ENCODE assay signal across 10 cellular contexts in genomic region chr12:6204533-6205143, GRCh38. TPM values are rescaled to one million over a fixed set of nuclear protein-coding genes. Genes with fewer than 3 reads are reported as not detected.
DNase-seq lines count a peak whose midpoint lies in the region; ATAC-seq and TF ChIP-seq lines count a peak whose summit lies in the region.
"Had no signal": no experiment of that assay in that cellular context is flagged by ENCODE, and none has a peak within 500 bp of the region (broad histone marks: within the 10 kb centered on the region; RNA-seq: fewer than 3 reads in every experiment).

No MANE protein-coding gene starts in this region.

- H3K4me1 Mint-ChIP-seq in activated T-cell treated with anti-CD3 and anti-CD28 coated beads, Interleukin-2, amount 50 U/mL, for 24 hours (ENCODE audit: low read depth), result peaks cover 17% of the 10 kb centered on the region

- no peaks in the 10 kb centered on the region for H3K9me3 Mint-ChIP-seq in activated T-cell treated with anti-CD3 and anti-CD28 coated beads, Interleukin-2, amount 50 U/mL, for 24 hours

- DNase-seq in Panc1 (ENCODE audit: low read depth, low spot score) (no peak), NCI-H128 (lab: John Stamatoyannopoulos, UW; ENCODE audit: unreplicated experiment) (no peak)
- no peak for DNase-seq in activated T-cell treated with anti-CD3 and anti-CD28 coated beads, Interleukin-2, amount 50 U/mL, for 24 hours
- DNase-seq: activated effector memory CD4-positive, alpha-beta T cell treated with anti-CD3 and anti-CD28 coated beads, Interleukin-2, amount 50 U/mL, for 16 hours; pancreas had no signal

- no peak for ATAC-seq in Panc1
- ATAC-seq in GM21529 (IDR thresholded peaks at IDR 0.05; ENCODE audit: unreplicated experiment), result no peak
- no peak for ATAC-seq in GM21619 (IDR thresholded peaks at IDR 0.05; ENCODE audit: unreplicated experiment)
- ATAC-seq: pancreas had no signal

- 30 to 62% methylated on average over 5 of the region's 5 CpGs for WGBS in esophagus, 2 donors

- H3K36me3 ChIP-seq in Panc1 (ENCODE audit: control insufficient read depth, insufficient read depth, low read length), result no peaks in the 10 kb centered on the region; the same call in 1 of the 2 replicates
- peaks cover 0 to 11% of the 10 kb centered on the region in 2 donors for H3K36me3 ChIP-seq in esophagus (ENCODE audit: control insufficient read depth in 2 of 2, insufficient read depth in 2 of 2, low read length in 1 of 2)
- H3K36me3 ChIP-seq in rectal smooth muscle tissue (ENCODE audit: control insufficient read depth, insufficient read depth, low read length), result no peaks in the 10 kb centered on the region
- H3K36me3 ChIP-seq: pancreas had no signal

- intact Hi-C loops in Panc1 (cut with micrococcal nuclease; ENCODE audit: unreplicated experiment), result no loop called here

- POLR2A ChIA-PET in Panc1 (lab: Charles Lee), result no interaction called here

- no peak overlapping the region for H3K4me3 Mint-ChIP-seq in activated T-cell treated with anti-CD3 and anti-CD28 coated beads, Interleukin-2, amount 50 U/mL, for 24 hours

- peaks cover 45% of the 10 kb centered on the region for H3K27me3 Mint-ChIP-seq in activated T-cell treated with anti-CD3 and anti-CD28 coated beads, Interleukin-2, amount 50 U/mL, for 24 hours

- H3K27ac Mint-ChIP-seq in activated T-cell treated with anti-CD3 and anti-CD28 coated beads, Interleukin-2, amount 50 U/mL, for 24 hours, result no peak overlapping the region

- BruUV-seq in Panc1 (replicated peaks; lab: Mats Ljungman, UMichigan), result no TSS peak

- TF ChIP-seq CTCF in GM12872 (IDR thresholded peaks at IDR 0.05; ENCODE audit: insufficient read depth, low read depth, low read length) (0 out of 3 replicates have a peak, but pooled peaks have one; percentile 13), Panc1 (IDR thresholded peaks at IDR 0.05) (no peak)

- H3K4me3 ChIP-seq in Panc1 (ENCODE audit: low read depth in 2 of 2, low read length in 2 of 2) (no peak overlapping the region), esophagus (ENCODE audit: low read depth in 1 of 2, low read length in 2 of 2) (peak overlapping the region in 1 of 2 donors; percentile 10), rectal smooth muscle tissue (ENCODE audit: low read length) (peak overlapping the region; percentile 14)
- H3K4me3 ChIP-seq: pancreas had no signal

- H3K4me1 ChIP-seq in Panc1 (ENCODE audit: control insufficient read depth, insufficient read depth, low read length), result peaks cover 29% of the 10 kb centered on the region
- H3K4me1 ChIP-seq in esophagus (ENCODE audit: control insufficient read depth in 2 of 2, insufficient read depth in 2 of 2, low read length in 1 of 2), result peaks cover 13 to 30% of the 10 kb centered on the region in 2 donors
- H3K4me1 ChIP-seq in rectal smooth muscle tissue (ENCODE audit: control insufficient read depth, insufficient read depth, low read length), result peaks cover 56% of the 10 kb centered on the region

- H3K9ac ChIP-seq in rectal smooth muscle tissue (ENCODE audit: low read length), result peak overlapping the region; percentile 2

- H3K27ac ChIP-seq in Panc1 (ENCODE audit: low read length), result peak overlapping the region; percentile 29; the same call in 1 of the 2 replicates
- peak overlapping the region; percentile 93 to 94 for H3K27ac ChIP-seq in esophagus (ENCODE audit: low read depth in 2 of 2, low read length in 1 of 2)
- H3K27ac ChIP-seq in rectal smooth muscle tissue (ENCODE audit: low read depth, low read length), result peak overlapping the region; percentile 98

- no peaks in the 10 kb centered on the region for H3K36me3 Mint-ChIP-seq in activated T-cell treated with anti-CD3 and anti-CD28 coated beads, Interleukin-2, amount 50 U/mL, for 24 hours (ENCODE audit: low read depth)

- H3K27me3 ChIP-seq in Panc1 (ENCODE audit: control insufficient read depth, insufficient read depth, low read length) (no peaks in the 10 kb centered on the region), esophagus (ENCODE audit: control insufficient read depth in 1 of 2, insufficient read depth in 2 of 2, low read length in 2 of 2) (no peaks in the 10 kb centered on the region), rectal smooth muscle tissue (ENCODE audit: control insufficient read depth, insufficient read depth, low read length) (no peaks in the 10 kb centered on the region)
- H3K27me3 ChIP-seq: pancreas had no signal

- no peaks in the 10 kb centered on the region for H3K9me3 ChIP-seq in Panc1 (ENCODE audit: control insufficient read depth, insufficient read depth, low read depth, low read length)
- H3K9me3 ChIP-seq in esophagus (ENCODE audit: control insufficient read depth in 2 of 2, insufficient read depth in 1 of 2, low read depth in 1 of 2, low read length in 1 of 2), result no peaks in the 10 kb centered on the region
- H3K9me3 ChIP-seq: pancreas had no signal

- in situ Hi-C loops in Panc1 (cut with HindIII; ENCODE audit: low pct_unique_long_range_greater_than_20kb, low sequenced_read_pairs), result no loop called here

- CTCF ChIA-PET in Panc1 (lab: Charles Lee), result no interaction called here

RNA-seq across cellular contexts. Expression of gene CD9, which starts 4.4 kb away (rescaled TPM):
- total RNA-seq in Panc1 (2021; ENCODE audit: unreplicated experiment), result 103 TPM
- 150 TPM for polyA plus RNA-seq in Panc1 (2012; ENCODE audit: insufficient read length)
- polyA plus RNA-seq in esophagus, result 100 to 1,000 TPM; 467 to 898 TPM

Comparison
In these comparisons a context has a peak if more than half of its experiments do, and no peak if none do; other contexts are left out.
1. H3K27ac ChIP-seq: peak in every context shown above with its lines; median percentile 98 in rectal smooth muscle tissue; 94 in esophagus; 29 in Panc1.